In genomic region chr9:6086006-6086655, GRCh38 we compare ENCODE assay signal across 18 cellular contexts.
DNase-seq lines count a peak whose midpoint lies in the region; ATAC-seq, FAIRE-seq and TF ChIP-seq lines count a peak whose summit lies in the region.
"Had no signal": no experiment of that assay in that cellular context is flagged by ENCODE, and none has a peak within 500 bp of the region (broad histone marks: within the 10 kb centered on the region; RNA-seq: fewer than 3 reads in every experiment).

No MANE protein-coding gene starts in this region.

- H3K27me3 ChIP-seq in A673 (replicated peaks; ENCODE audit: insufficient read depth, low read depth, low read length, poor library complexity) = no peaks in the 10 kb centered on the region

- DNase-seq in HTR-8/SVneo (ENCODE audit: insufficient read length, low spot score) = no peak
- DNase-seq in RCC 7860 (ENCODE audit: low spot score) = no peak
- peak; percentile 6 for DNase-seq in kidney glomerular epithelial cell (lab: John Stamatoyannopoulos, UW)
- no peak for DNase-seq in A673 (ENCODE audit: low spot score)
- no peak for DNase-seq in OCI-M1 (lab: John Stamatoyannopoulos, UW)
- DNase-seq: C1 segment of cervical spinal cord, DMS153, HCEC 1CT, Kasumi-1, NCI-H1436, NCI-H2107, NCI-H345, NCI-H774, SHP77 had no signal

- POLR2A ChIA-PET in A673 (lab: Charles Lee; ENCODE audit: low non-redundant PET) = no interaction called here

- intact Hi-C loops in A673 (cut with micrococcal nuclease; ENCODE audit: unreplicated experiment) = no loop called here

- H3K36me3 ChIP-seq in A673 (ENCODE audit: insufficient read depth, low read length, poor library complexity, severe bottlenecking) = no peaks in the 10 kb centered on the region

- H3K4me1 ChIP-seq in A673 (ENCODE audit: insufficient read depth, low read length, poor library complexity, severe bottlenecking) = no peaks in the 10 kb centered on the region

- ATAC-seq in HG02973 (IDR thresholded peaks at IDR 0.05; ENCODE audit: unreplicated experiment) = no peak
- no peak for ATAC-seq in HG02981 (IDR thresholded peaks at IDR 0.05; ENCODE audit: unreplicated experiment)
- ATAC-seq: Panc1, SK-N-SH treated with all-trans-retinoic acid at 6 μM for 48 hours had no signal

- BruUV-seq in A673 (replicated peaks; lab: Mats Ljungman, UMichigan) = no TSS peak

- FAIRE-seq in HTR-8/SVneo (lab: Jason Lieb, UNC) = peak; percentile 54
- peak; percentile 4 for FAIRE-seq in RCC 7860 (lab: Jason Lieb, UNC)

- TF ChIP-seq CTCF in A673 (conservative IDR thresholded peaks at IDR 0.05; ENCODE audit: low read depth, low read length) = no peak

- CTCF ChIA-PET in A673 (lab: Charles Lee) = no interaction called here

- H3K9me3 ChIP-seq in A673 (ENCODE audit: low read depth, low read length, poor library complexity, severe bottlenecking) = no peaks in the 10 kb centered on the region

- no peak overlapping the region for H3K27ac ChIP-seq in A673 (ENCODE audit: low read depth, low read length, poor library complexity, severe bottlenecking)

- H3K4me3 ChIP-seq in A673 (ENCODE audit: low read depth, low read length, poor library complexity, severe bottlenecking) = no peak overlapping the region
